Comparison of ENCODE assay signal across 1 cellular context in genomic region chr2:68156419-68156818, GRCh38.
TF ChIP-seq lines count a peak whose summit lies in the region.

No MANE protein-coding gene starts in this region.

TF ChIP-seq in GM12878, 131 proteins besides CTCF, POLR2A, EP300 and RAD21 (continued from another document):
- TF ChIP-seq ZNF592 (IDR thresholded peaks at IDR 0.05): no peak
- no peak for TF ChIP-seq TCF3 (IDR thresholded peaks at IDR 0.05; ENCODE audit: borderline replicate concordance, insufficient read depth, low read depth, low read length)
- TF ChIP-seq CHD4 (IDR thresholded peaks at IDR 0.05): no peak
- no peak for TF ChIP-seq RFX5 (IDR thresholded peaks at IDR 0.05; ENCODE audit: low read depth, low read length)
- TF ChIP-seq NFXL1 (IDR thresholded peaks at IDR 0.05; ENCODE audit: borderline replicate concordance): no peak
- no peak for TF ChIP-seq RCOR1 (conservative IDR thresholded peaks at IDR 0.05; ENCODE audit: low read depth, low read length)
- TF ChIP-seq ZNF24 (IDR thresholded peaks at IDR 0.05): no peak
- no peak for TF ChIP-seq NBN (IDR thresholded peaks at IDR 0.05)
- TF ChIP-seq TBL1XR1 (IDR thresholded peaks at IDR 0.05; ENCODE audit: low read depth, low read length): no peak
- TF ChIP-seq PRDM15 (CRISPR knock-in tag; IDR thresholded peaks at IDR 0.05): no peak
- TF ChIP-seq STAT1 (conservative IDR thresholded peaks at IDR 0.05): no peak
- TF ChIP-seq RB1 (IDR thresholded peaks at IDR 0.05; ENCODE audit: borderline replicate concordance): no peak
TF ChIP-seq in GM12878: peak in this region for 0.
